18 cellular contexts compared by ENCODE assay signal in genomic region chr7:2507917-2508306, GRCh38. TPM values are rescaled to one million over a fixed set of nuclear protein-coding genes. Genes with fewer than 3 reads are reported as not detected.
A peak's percentile ranks its signal among the peaks of the same experiment; 100 is the strongest.
DNase-seq lines count a peak whose midpoint lies in the region; ATAC-seq, FAIRE-seq and TF ChIP-seq lines count a peak whose summit lies in the region.
"Had no signal": no experiment of that assay in that cellular context is flagged by ENCODE, and none has a peak within 500 bp of the region (broad histone marks: within the 10 kb centered on the region; RNA-seq: fewer than 3 reads in every experiment).

No MANE protein-coding gene starts in this region.

- H3K4me1 ChIP-seq in HepG2 (ENCODE audit: insufficient read depth, low read length), result peaks cover 56% of the 10 kb centered on the region
- H3K4me1 ChIP-seq in right lobe of liver, result peaks cover 0 to 4% (median 0%) of the 10 kb centered on the region in 4 donors
- H3K4me1 ChIP-seq in upper lobe of right lung, result peaks cover 52% of the 10 kb centered on the region

- H4K20me1 ChIP-seq in HepG2 (ENCODE audit: insufficient read depth, low read length), result no peaks in the 10 kb centered on the region

- no peak for FAIRE-seq in HepG2 (lab: Jason Lieb, UNC)
- FAIRE-seq: small intestine had no signal

- TF ChIP-seq RAD21 in HepG2 (CRISPR knock-in tag; IDR thresholded peaks at IDR 0.05), result no peak

- H3K27me3 ChIP-seq in HepG2 (ENCODE audit: control insufficient read depth in 1 of 2, insufficient read depth in 2 of 2, low read length in 2 of 2), result peaks cover 10 to 91% of the 10 kb centered on the region in 2 experiments
- H3K27me3 ChIP-seq in right lobe of liver, result no peaks in the 10 kb centered on the region
- H3K27me3 ChIP-seq in upper lobe of right lung, result no peaks in the 10 kb centered on the region
- H3K27me3 ChIP-seq: ascending aorta had no signal

- in situ Hi-C loops in HepG2 (cut with HindIII; ENCODE audit: extremely low pct_ligation_motif_present, low pct_unique_long_range_greater_than_20kb), result no loop called here

- POLR2A ChIA-PET in HepG2 (lab: Yijun Ruan, JAX), result no interaction called here

- no peak overlapping the region for H3K4me2 ChIP-seq in HepG2 (ENCODE audit: low read depth, low read length)

- TF ChIP-seq CTCF in HepG2 (CRISPR knock-in tag; IDR thresholded peaks at IDR 0.05), result no peak
- TF ChIP-seq CTCF in right lobe of liver (IDR thresholded peaks at IDR 0.05), result no peak
- TF ChIP-seq CTCF in upper lobe of right lung (IDR thresholded peaks at IDR 0.05), result no peak

- TF ChIP-seq POLR2A in HepG2 (IDR thresholded peaks at IDR 0.05; ENCODE audit: insufficient read depth in 1 of 2, low read depth in 2 of 2, low read length in 2 of 2) (no peak), right lobe of liver (IDR thresholded peaks at IDR 0.05) (no peak)

- H3K36me3 ChIP-seq in HepG2 (replicated peaks in 1 of 2; ENCODE audit: control insufficient read depth in 1 of 2, insufficient read depth in 2 of 2, low read length in 2 of 2), result no peaks in the 10 kb centered on the region
- H3K36me3 ChIP-seq in right lobe of liver, result no peaks in the 10 kb centered on the region
- no peaks in the 10 kb centered on the region for H3K36me3 ChIP-seq in upper lobe of right lung
- H3K36me3 ChIP-seq: ascending aorta had no signal

- intact Hi-C loops in HepG2 (cut with micrococcal nuclease; ENCODE audit: unreplicated experiment), result no loop called here
- intact Hi-C loops in right lobe of liver (cut with DNase I), result no loop called here
- intact Hi-C loops in upper lobe of right lung (cut with DNase I), result no loop called here
- intact Hi-C loops in posterior cingulate gyrus (cut with DNase I), result no loop called here

- no peak for ATAC-seq in HepG2
- no peak for ATAC-seq in right lobe of liver
- no peak for ATAC-seq in naive B cell (ENCODE audit: low read depth in 2 of 2)
- ATAC-seq in upper lobe of right lung, result no peak

- WGBS in HepG2 (ENCODE audit: low lambda C conversion rate), result 71% methylated on average over 2 of the region's 6 CpGs
- WGBS in right lobe of liver (ENCODE audit: insufficient coverage, low coverage, low lambda C conversion rate, missing lambda C conversion rate), result no CpG with 5 or more reads among the region's 6 CpGs

- no peaks in the 10 kb centered on the region for H3K9me3 Mint-ChIP-seq in activated naive CD8-positive, alpha-beta T cell (ENCODE audit: low read depth)
- no peaks in the 10 kb centered on the region for H3K9me3 Mint-ChIP-seq in naive B cell
- H3K9me3 Mint-ChIP-seq: H9 had no signal

- H3K27ac Mint-ChIP-seq in activated naive CD8-positive, alpha-beta T cell, result peak overlapping the region; percentile 76
- H3K27ac Mint-ChIP-seq in naive B cell, result peak overlapping the region in 5 of 6 donors; percentile 99 to 100 (median 100)
- H3K27ac Mint-ChIP-seq: H9 had no signal

- no peak overlapping the region for H3K27ac ChIP-seq in HepG2 (ENCODE audit: extremely low read length, insufficient read depth, low read length)
- peak overlapping the region in 1 of 3 donors; percentile 25 for H3K27ac ChIP-seq in right lobe of liver
- peak overlapping the region; percentile 58 for H3K27ac ChIP-seq in upper lobe of right lung
- H3K27ac ChIP-seq: ascending aorta had no signal

- H2AFZ ChIP-seq in HepG2 (ENCODE audit: low read length), result no peak overlapping the region

- no peaks in the 10 kb centered on the region for H3K27me3 Mint-ChIP-seq in activated naive CD8-positive, alpha-beta T cell
- no peaks in the 10 kb centered on the region for H3K27me3 Mint-ChIP-seq in naive B cell

- H3K4me3 ChIP-seq in HepG2 (replicated peaks in 1 of 3; ENCODE audit: insufficient read depth in 1 of 3, low read depth in 2 of 3, low read length in 3 of 3) (no peak overlapping the region), right lobe of liver (no peak overlapping the region), upper lobe of right lung (peak overlapping the region; percentile 5)
- H3K4me3 ChIP-seq: ascending aorta had no signal

- H3K36me3 Mint-ChIP-seq in activated naive CD8-positive, alpha-beta T cell, result no peaks in the 10 kb centered on the region
- H3K36me3 Mint-ChIP-seq in naive B cell, result no peaks in the 10 kb centered on the region

- DNase-seq in HepG2 (ENCODE audit: low spot score), result no peak
- no peak for DNase-seq in right lobe of liver
- DNase-seq in naive B cell, result no peak
- no peak for DNase-seq in upper lobe of right lung
- DNase-seq in posterior cingulate gyrus, result no peak
- no peak for DNase-seq in kidney glomerular epithelial cell (lab: John Stamatoyannopoulos, UW)
- DNase-seq in iPS-NIHi11 (ENCODE audit: low spot score), result no peak
- DNase-seq: activated CD4-positive, CD25-positive, alpha-beta regulatory T cell treated with anti-CD3 and anti-CD28 coated beads, Interleukin-2, amount 50 U/mL, for 72 hours; activated T-cell treated with anti-CD3 and anti-CD28 coated beads for 4 hours; cortex of kidney; H9; NCI-H1694 treated with DMSO at 0.1 percent for 48 hours; NCI-H526; small intestine had no signal

- H3K4me1 Mint-ChIP-seq in activated naive CD8-positive, alpha-beta T cell (ENCODE audit: low read depth), result peaks cover 40% of the 10 kb centered on the region
- peaks cover 48 to 63% (median 55%) of the 10 kb centered on the region in 3 donors for H3K4me1 Mint-ChIP-seq in naive B cell

- TF ChIP-seq EP300 in HepG2 (IDR thresholded peaks at IDR 0.05; ENCODE audit: low read depth in 2 of 2, low read length in 2 of 2) (no peak), HepG2 (CRISPR knock-in tag; IDR thresholded peaks at IDR 0.05; ENCODE audit: borderline replicate concordance) (no peak)

- CTCF ChIA-PET in HepG2 (lab: Yijun Ruan, JAX; ENCODE audit: low intra/inter-chr PET ratio, low total read pairs), result no interaction called here

- H3K9me3 ChIP-seq in HepG2 (ENCODE audit: low read length) (no peaks in the 10 kb centered on the region), right lobe of liver (no peaks in the 10 kb centered on the region), upper lobe of right lung (no peaks in the 10 kb centered on the region)
- H3K9me3 ChIP-seq: ascending aorta had no signal

- no TSS peak for BruUV-seq in HepG2 (replicated peaks; lab: Mats Ljungman, UMichigan)

- no peak overlapping the region for H3K9ac ChIP-seq in HepG2 (ENCODE audit: insufficient read depth, low read depth, low read length)

- no peak overlapping the region for H3K4me3 Mint-ChIP-seq in activated naive CD8-positive, alpha-beta T cell
- peak overlapping the region; percentile 79 to 91 (median 88) for H3K4me3 Mint-ChIP-seq in naive B cell
- H3K4me3 Mint-ChIP-seq: H9 had no signal

- H3K79me2 ChIP-seq in HepG2 (ENCODE audit: insufficient read depth, low read length), result no peaks in the 10 kb centered on the region

RNA-seq across cellular contexts. Expression of gene LFNG, which starts 11.7 kb away (rescaled TPM):
- total RNA-seq in HepG2 (2016; rRNA removed; fragmentation: Illumina TruSeq; extraction: Trizol), result 0.44 TPM in 1 of 2 replicates, not detected in the other
- total RNA-seq in HepG2 (2016; cell fraction: cytosol; rRNA removed; fragmentation: Illumina TruSeq; extraction: Trizol; ENCODE audit: low read depth), result not detected in 2 replicates
- 0.18 and 0.80 TPM in 2 replicates for total RNA-seq in HepG2 (2016; cell fraction: insoluble cytoplasmic fraction; rRNA removed; fragmentation: Illumina TruSeq; extraction: Trizol)
- total RNA-seq in HepG2 (2016; cell fraction: membrane; rRNA removed; fragmentation: Illumina TruSeq; extraction: Trizol), result 0.22 and 0.24 TPM in 2 replicates
- 0.19 and 0.81 TPM in 2 replicates for total RNA-seq in HepG2 (2016; cell fraction: nucleus; rRNA removed; fragmentation: Illumina TruSeq; extraction: Trizol)
- polyA plus RNA-seq in HepG2 (2011; rRNA removed), result 1.5 and 1.6 TPM in 2 replicates
- polyA plus RNA-seq in HepG2 (2011; cell fraction: cytosol; rRNA removed), result 1.1 and 2.1 TPM in 2 replicates
- polyA plus RNA-seq in HepG2 (2011; cell fraction: nucleus; rRNA removed), result 3.6 and 4.6 TPM in 2 replicates
- 0.72 and 1.2 TPM in 2 replicates for polyA plus RNA-seq in HepG2 (2012)
- polyA plus RNA-seq in HepG2 (2016; cell fraction: cytosol; fragmentation: Illumina TruSeq; extraction: Trizol; ENCODE audit: low read depth), result 0.07 and 0.11 TPM in 2 replicates
- 0.16 TPM in 1 of 2 replicates, not detected in the other for polyA plus RNA-seq in HepG2 (2016; cell fraction: insoluble cytoplasmic fraction; fragmentation: Illumina TruSeq; extraction: Trizol; ENCODE audit: low read depth)
- 0.12 and 0.18 TPM in 2 replicates for polyA plus RNA-seq in HepG2 (2016; cell fraction: membrane; fragmentation: Illumina TruSeq; extraction: Trizol; ENCODE audit: low read depth)
- polyA plus RNA-seq in HepG2 (2016; cell fraction: nucleus; fragmentation: Illumina TruSeq; extraction: Trizol; ENCODE audit: insufficient read depth, low read depth), result 0.70 and 1.00 TPM in 2 replicates
- 3.4 and 11.1 TPM in 2 replicates for polyA minus RNA-seq in HepG2 (2011; rRNA and poly(A)+ RNA removed; ENCODE audit: low replicate concordance)
- 1.5 TPM in 2 replicates for polyA minus RNA-seq in HepG2 (2011; cell fraction: cytosol; rRNA and poly(A)+ RNA removed)
- polyA minus RNA-seq in HepG2 (2011; cell fraction: nucleus; rRNA and poly(A)+ RNA removed), result 2.4 and 4.6 TPM in 2 replicates
- 1 to 10 TPM; 1.0 to 4.3 (median 1.7) TPM for total RNA-seq in right lobe of liver
- polyA plus RNA-seq in naive B cell (ENCODE audit: low read depth in 6 of 6), result 1 to 10 TPM in 5 of 6 donors, under 1 TPM in 1; 0.59 to 4.0 (median 2.2) TPM
- total RNA-seq in upper lobe of right lung, result 35.4 TPM

RNA-seq across cellular contexts. Expression of gene GRIFIN, which starts 31.7 kb away (rescaled TPM):
- total RNA-seq in HepG2 (2016; rRNA removed; fragmentation: Illumina TruSeq; extraction: Trizol) (not detected in 2 replicates), right lobe of liver (not detected), upper lobe of right lung (not detected)
- not detected in 2 replicates for total RNA-seq in HepG2 (2016; cell fraction: cytosol; rRNA removed; fragmentation: Illumina TruSeq; extraction: Trizol; ENCODE audit: low read depth)
- not detected in 2 replicates for total RNA-seq in HepG2 (2016; cell fraction: insoluble cytoplasmic fraction; rRNA removed; fragmentation: Illumina TruSeq; extraction: Trizol)
- total RNA-seq in HepG2 (2016; cell fraction: membrane; rRNA removed; fragmentation: Illumina TruSeq; extraction: Trizol), result not detected in 2 replicates
- total RNA-seq in HepG2 (2016; cell fraction: nucleus; rRNA removed; fragmentation: Illumina TruSeq; extraction: Trizol), result not detected in 2 replicates
- polyA plus RNA-seq in HepG2 (2011; rRNA removed) (not detected in 2 replicates), naive B cell (ENCODE audit: low read depth in 6 of 6) (not detected)
- not detected in 2 replicates for polyA plus RNA-seq in HepG2 (2011; cell fraction: cytosol; rRNA removed)
- polyA plus RNA-seq in HepG2 (2011; cell fraction: nucleus; rRNA removed), result not detected in 2 replicates
- not detected in 2 replicates for polyA plus RNA-seq in HepG2 (2012)
- polyA plus RNA-seq in HepG2 (2016; cell fraction: cytosol; fragmentation: Illumina TruSeq; extraction: Trizol; ENCODE audit: low read depth), result not detected in 2 replicates
- not detected in 2 replicates for polyA plus RNA-seq in HepG2 (2016; cell fraction: insoluble cytoplasmic fraction; fragmentation: Illumina TruSeq; extraction: Trizol; ENCODE audit: low read depth)
- not detected in 2 replicates for polyA plus RNA-seq in HepG2 (2016; cell fraction: membrane; fragmentation: Illumina TruSeq; extraction: Trizol; ENCODE audit: low read depth)
- polyA plus RNA-seq in HepG2 (2016; cell fraction: nucleus; fragmentation: Illumina TruSeq; extraction: Trizol; ENCODE audit: insufficient read depth, low read depth), result not detected in 2 replicates
- not detected in 2 replicates for polyA minus RNA-seq in HepG2 (2011; rRNA and poly(A)+ RNA removed; ENCODE audit: low replicate concordance)
- polyA minus RNA-seq in HepG2 (2011; cell fraction: cytosol; rRNA and poly(A)+ RNA removed), result not detected in 2 replicates
- not detected in 2 replicates for polyA minus RNA-seq in HepG2 (2011; cell fraction: nucleus; rRNA and poly(A)+ RNA removed)
- total RNA-seq: ascending aorta, H9, LHCN-M2, liver had no signal
- polyA plus RNA-seq: liver, small intestine had no signal

RNA-seq across cellular contexts. Expression of gene BRAT1, which starts 47.4 kb away (rescaled TPM):
- total RNA-seq in HepG2 (2016; rRNA removed; fragmentation: Illumina TruSeq; extraction: Trizol) (16.7 and 20.3 TPM in 2 replicates), right lobe of liver (10 to 100 TPM; 11.1 to 25.9 (median 14.8) TPM), upper lobe of right lung (24.1 TPM)
- total RNA-seq in HepG2 (2016; cell fraction: cytosol; rRNA removed; fragmentation: Illumina TruSeq; extraction: Trizol; ENCODE audit: low read depth), result 3.4 and 3.6 TPM in 2 replicates
- total RNA-seq in HepG2 (2016; cell fraction: insoluble cytoplasmic fraction; rRNA removed; fragmentation: Illumina TruSeq; extraction: Trizol), result 13.2 and 21.6 TPM in 2 replicates
- total RNA-seq in HepG2 (2016; cell fraction: membrane; rRNA removed; fragmentation: Illumina TruSeq; extraction: Trizol), result 6.7 and 7.9 TPM in 2 replicates
- 18.7 and 21.1 TPM in 2 replicates for total RNA-seq in HepG2 (2016; cell fraction: nucleus; rRNA removed; fragmentation: Illumina TruSeq; extraction: Trizol)
- polyA plus RNA-seq in HepG2 (2011; rRNA removed) (10.2 and 14.6 TPM in 2 replicates), naive B cell (ENCODE audit: low read depth in 6 of 6) (10 to 100 TPM; 17.7 to 29.3 (median 20.6) TPM)
- polyA plus RNA-seq in HepG2 (2011; cell fraction: cytosol; rRNA removed), result 5.0 and 10.7 TPM in 2 replicates
- polyA plus RNA-seq in HepG2 (2011; cell fraction: nucleus; rRNA removed), result 126 and 171 TPM in 2 replicates
- polyA plus RNA-seq in HepG2 (2012), result 10.2 and 14.9 TPM in 2 replicates
- polyA plus RNA-seq in HepG2 (2016; cell fraction: cytosol; fragmentation: Illumina TruSeq; extraction: Trizol; ENCODE audit: low read depth), result 1.2 and 1.3 TPM in 2 replicates
- 10.1 and 12.8 TPM in 2 replicates for polyA plus RNA-seq in HepG2 (2016; cell fraction: insoluble cytoplasmic fraction; fragmentation: Illumina TruSeq; extraction: Trizol; ENCODE audit: low read depth)
- 3.8 and 4.4 TPM in 2 replicates for polyA plus RNA-seq in HepG2 (2016; cell fraction: membrane; fragmentation: Illumina TruSeq; extraction: Trizol; ENCODE audit: low read depth)
- 43.7 and 48.3 TPM in 2 replicates for polyA plus RNA-seq in HepG2 (2016; cell fraction: nucleus; fragmentation: Illumina TruSeq; extraction: Trizol; ENCODE audit: insufficient read depth, low read depth)
- 16.2 and 23.5 TPM in 2 replicates for polyA minus RNA-seq in HepG2 (2011; rRNA and poly(A)+ RNA removed; ENCODE audit: low replicate concordance)
- polyA minus RNA-seq in HepG2 (2011; cell fraction: cytosol; rRNA and poly(A)+ RNA removed), result 7.9 and 8.9 TPM in 2 replicates
- polyA minus RNA-seq in HepG2 (2011; cell fraction: nucleus; rRNA and poly(A)+ RNA removed), result 10.3 and 10.4 TPM in 2 replicates

RNA-seq across cellular contexts. Expression of gene IQCE, which starts 50.9 kb away (rescaled TPM):
- total RNA-seq in HepG2 (2016; rRNA removed; fragmentation: Illumina TruSeq; extraction: Trizol) (2.5 and 3.0 TPM in 2 replicates), right lobe of liver (1 to 10 TPM; 3.7 to 7.0 (median 4.0) TPM), upper lobe of right lung (22.2 TPM)
- total RNA-seq in HepG2 (2016; cell fraction: cytosol; rRNA removed; fragmentation: Illumina TruSeq; extraction: Trizol; ENCODE audit: low read depth), result 1.8 and 2.7 TPM in 2 replicates
- total RNA-seq in HepG2 (2016; cell fraction: insoluble cytoplasmic fraction; rRNA removed; fragmentation: Illumina TruSeq; extraction: Trizol), result 1.6 and 2.7 TPM in 2 replicates
- total RNA-seq in HepG2 (2016; cell fraction: membrane; rRNA removed; fragmentation: Illumina TruSeq; extraction: Trizol), result 3.0 and 4.1 TPM in 2 replicates
- total RNA-seq in HepG2 (2016; cell fraction: nucleus; rRNA removed; fragmentation: Illumina TruSeq; extraction: Trizol), result 2.9 and 4.3 TPM in 2 replicates
- polyA plus RNA-seq in HepG2 (2011; rRNA removed) (1.5 and 1.7 TPM in 2 replicates), naive B cell (ENCODE audit: low read depth in 6 of 6) (1 to 10 TPM in 4 of 6 donors, under 1 TPM in 1, not detected in 1; 0.36 to 1.7 (median 1.3) TPM)
- 0.54 and 0.68 TPM in 2 replicates for polyA plus RNA-seq in HepG2 (2011; cell fraction: cytosol; rRNA removed)
- 4.0 and 6.8 TPM in 2 replicates for polyA plus RNA-seq in HepG2 (2011; cell fraction: nucleus; rRNA removed)
- polyA plus RNA-seq in HepG2 (2012), result 0.59 and 0.83 TPM in 2 replicates
- polyA plus RNA-seq in HepG2 (2016; cell fraction: cytosol; fragmentation: Illumina TruSeq; extraction: Trizol; ENCODE audit: low read depth), result 2.5 and 2.6 TPM in 2 replicates
- 2.2 and 3.8 TPM in 2 replicates for polyA plus RNA-seq in HepG2 (2016; cell fraction: insoluble cytoplasmic fraction; fragmentation: Illumina TruSeq; extraction: Trizol; ENCODE audit: low read depth)
- 3.3 and 3.7 TPM in 2 replicates for polyA plus RNA-seq in HepG2 (2016; cell fraction: membrane; fragmentation: Illumina TruSeq; extraction: Trizol; ENCODE audit: low read depth)
- 6.7 and 9.8 TPM in 2 replicates for polyA plus RNA-seq in HepG2 (2016; cell fraction: nucleus; fragmentation: Illumina TruSeq; extraction: Trizol; ENCODE audit: insufficient read depth, low read depth)
- 0.62 and 22.8 TPM in 2 replicates for polyA minus RNA-seq in HepG2 (2011; rRNA and poly(A)+ RNA removed; ENCODE audit: low replicate concordance)
- 0.62 and 1.5 TPM in 2 replicates for polyA minus RNA-seq in HepG2 (2011; cell fraction: cytosol; rRNA and poly(A)+ RNA removed)
- polyA minus RNA-seq in HepG2 (2011; cell fraction: nucleus; rRNA and poly(A)+ RNA removed), result 1.5 and 2.2 TPM in 2 replicates
